2 cellular contexts compared by ENCODE assay signal in the genomic region with DNA sequence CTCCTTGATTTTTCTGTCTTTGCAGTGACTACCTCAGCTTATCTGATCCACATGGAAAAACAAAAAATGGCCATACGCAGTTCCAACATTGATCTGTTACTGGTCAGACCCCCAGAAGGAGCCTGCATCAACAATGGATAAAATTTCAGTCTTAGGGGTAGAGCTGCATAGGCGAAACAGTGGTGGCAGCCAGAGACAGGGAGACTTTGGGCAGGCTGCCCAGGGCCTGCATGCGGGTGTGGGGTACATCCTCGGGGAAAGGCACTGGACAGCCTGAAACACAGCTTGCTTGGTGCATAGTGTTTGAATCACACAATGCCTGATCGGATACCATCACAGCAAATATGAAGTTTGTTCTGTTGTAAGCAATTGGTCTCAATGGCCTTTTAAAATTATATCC.
TF ChIP-seq lines count a peak whose summit lies in the region.

No MANE protein-coding gene starts in this region.

TF ChIP-seq in H1, 55 proteins besides CTCF, POLR2A, EP300 and RAD21:
- no peak for TF ChIP-seq TAF7 (optimal IDR thresholded peaks at IDR 0.05; ENCODE audit: borderline replicate concordance, low read depth, low read length)

TF ChIP-seq in SK-N-SH, 30 proteins besides CTCF, POLR2A, EP300 and RAD21:
- no peak for TF ChIP-seq YY1 (IDR thresholded peaks at IDR 0.05; ENCODE audit: low read depth)
- TF ChIP-seq NRF1 (IDR thresholded peaks at IDR 0.05; ENCODE audit: low read depth, low read length), result no peak
- no peak for TF ChIP-seq TEAD4 (IDR thresholded peaks at IDR 0.05; ENCODE audit: borderline replicate concordance, insufficient read depth)
- TF ChIP-seq TCF12 (IDR thresholded peaks at IDR 0.05), result no peak
- no peak for TF ChIP-seq MEF2A (IDR thresholded peaks at IDR 0.05; ENCODE audit: borderline replicate concordance, low read depth)
- TF ChIP-seq, protein P1, sequence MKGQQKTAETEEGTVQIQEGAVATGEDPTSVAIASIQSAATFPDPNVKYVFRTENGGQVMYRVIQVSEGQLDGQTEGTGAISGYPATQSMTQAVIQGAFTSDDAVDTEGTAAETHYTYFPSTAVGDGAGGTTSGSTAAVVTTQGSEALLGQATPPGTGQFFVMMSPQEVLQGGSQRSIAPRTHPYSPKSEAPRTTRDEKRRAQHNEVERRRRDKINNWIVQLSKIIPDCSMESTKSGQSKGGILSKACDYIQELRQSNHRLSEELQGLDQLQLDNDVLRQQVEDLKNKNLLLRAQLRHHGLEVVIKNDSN (IDR thresholded peaks at IDR 0.05; ENCODE audit: borderline replicate concordance, low read depth), result no peak
- TF ChIP-seq, protein P2, sequence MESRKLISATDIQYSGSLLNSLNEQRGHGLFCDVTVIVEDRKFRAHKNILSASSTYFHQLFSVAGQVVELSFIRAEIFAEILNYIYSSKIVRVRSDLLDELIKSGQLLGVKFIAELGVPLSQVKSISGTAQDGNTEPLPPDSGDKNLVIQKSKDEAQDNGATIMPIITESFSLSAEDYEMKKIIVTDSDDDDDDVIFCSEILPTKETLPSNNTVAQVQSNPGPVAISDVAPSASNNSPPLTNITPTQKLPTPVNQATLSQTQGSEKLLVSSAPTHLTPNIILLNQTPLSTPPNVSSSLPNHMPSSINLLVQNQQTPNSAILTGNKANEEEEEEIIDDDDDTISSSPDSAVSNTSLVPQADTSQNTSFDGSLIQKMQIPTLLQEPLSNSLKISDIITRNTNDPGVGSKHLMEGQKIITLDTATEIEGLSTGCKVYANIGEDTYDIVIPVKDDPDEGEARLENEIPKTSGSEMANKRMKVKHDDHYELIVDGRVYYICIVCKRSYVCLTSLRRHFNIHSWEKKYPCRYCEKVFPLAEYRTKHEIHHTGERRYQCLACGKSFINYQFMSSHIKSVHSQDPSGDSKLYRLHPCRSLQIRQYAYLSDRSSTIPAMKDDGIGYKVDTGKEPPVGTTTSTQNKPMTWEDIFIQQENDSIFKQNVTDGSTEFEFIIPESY (IDR thresholded peaks at IDR 0.05; ENCODE audit: borderline replicate concordance, low read depth), result no peak
TF ChIP-seq in SK-N-SH: peak in this region for 0.
